Comparison of ENCODE assay signal across 3 cellular contexts in genomic region chr16:89587676-89588075, GRCh38. TPM values are rescaled to one million over a fixed set of nuclear protein-coding genes. Genes with fewer than 3 reads are reported as not detected.
"Had no signal": no experiment of that assay in that cellular context is flagged by ENCODE, and none has a peak within 500 bp of the region (broad histone marks: within the 10 kb centered on the region; RNA-seq: fewer than 3 reads in every experiment).

No MANE protein-coding gene starts in this region.

RNA-seq across cellular contexts. Expression of gene CPNE7, which starts 12.1 kb away (rescaled TPM):
- total RNA-seq: HepG2 had no signal

RNA-seq across cellular contexts. Expression of gene DPEP1, which starts 25.8 kb away (rescaled TPM):
- total RNA-seq: HT1080, IMR-90 had no signal
